Comparison of ENCODE assay signal across 10 cellular contexts in genomic region chr7:32761451-32762320, GRCh38.
DNase-seq lines count a peak whose midpoint lies in the region; TF ChIP-seq lines count a peak whose summit lies in the region.
"Had no signal": no experiment of that assay in that cellular context is flagged by ENCODE, and none has a peak within 500 bp of the region (broad histone marks: within the 10 kb centered on the region; RNA-seq: fewer than 3 reads in every experiment).

No MANE protein-coding gene starts in this region.

- no peak for TF ChIP-seq POLR2A in breast epithelium (IDR thresholded peaks at IDR 0.05)

- no peak overlapping the region for H3K4me3 Mint-ChIP-seq in MCF 10A (ENCODE audit: unreplicated experiment)

- H3K4me1 ChIP-seq in breast epithelium (no peaks in the 10 kb centered on the region), subcutaneous abdominal adipose tissue (ENCODE audit: control insufficient read depth in 5 of 5, insufficient read depth in 5 of 5, low read length in 5 of 5) (peaks cover 0 to 12% (median 9%) of the 10 kb centered on the region in 5 donors)

- H3K4me1 Mint-ChIP-seq in MCF 10A (ENCODE audit: insufficient read depth, unreplicated experiment) = no peaks in the 10 kb centered on the region

- CTCF ChIA-PET in MCF 10A (lab: Yijun Ruan, JAX) = interaction anchor here (1.0 kb wide), 1 partner anchor 69 kb away, joined by 3 read pairs; no protein-coding TSS in a partner anchor

- intact Hi-C loops in breast epithelium (cut with DNase I; ENCODE audit: low total_unique reads) = no loop called here
- intact Hi-C loops in MCF 10A (cut with micrococcal nuclease) = no loop called here

- no peaks in the 10 kb centered on the region for H3K9me3 Mint-ChIP-seq in MCF 10A (ENCODE audit: unreplicated experiment)

- BruUV-seq in MCF 10A (replicated peaks; lab: Mats Ljungman, UMichigan) = no TSS peak

- no peak overlapping the region for H3K27ac Mint-ChIP-seq in MCF 10A (ENCODE audit: low read depth, unreplicated experiment)

- H3K27me3 ChIP-seq in breast epithelium (no peaks in the 10 kb centered on the region), subcutaneous abdominal adipose tissue (ENCODE audit: control insufficient read depth in 5 of 5, insufficient read depth in 4 of 5, low read length in 5 of 5) (peaks cover 0 to 8% (median 0%) of the 10 kb centered on the region in 5 donors)

- TF ChIP-seq CTCF in breast epithelium (IDR thresholded peaks at IDR 0.05) (no peak), MCF 10A (IDR thresholded peaks at IDR 0.05; ENCODE audit: unreplicated experiment) (no peak)

- no peak overlapping the region for H3K27ac ChIP-seq in breast epithelium
- no peak overlapping the region for H3K27ac ChIP-seq in subcutaneous abdominal adipose tissue (ENCODE audit: low read depth, low read length)
- H3K27ac ChIP-seq: A549 had no signal

- H3K36me3 ChIP-seq in breast epithelium (no peaks in the 10 kb centered on the region), subcutaneous abdominal adipose tissue (ENCODE audit: control insufficient read depth in 5 of 5, insufficient read depth in 5 of 5, low read length in 5 of 5) (no peaks in the 10 kb centered on the region)

- H3K4me3 ChIP-seq in breast epithelium (peak overlapping the region in 2 of 3 donors; percentile 9 to 11), subcutaneous abdominal adipose tissue (ENCODE audit: low read depth in 1 of 5, low read length in 5 of 5) (peak overlapping the region in 3 of 5 donors; percentile 32 to 37 (median 36))
- H3K4me3 ChIP-seq: A549 had no signal

- H3K27me3 Mint-ChIP-seq in MCF 10A (ENCODE audit: insufficient read depth, unreplicated experiment) = no peaks in the 10 kb centered on the region

- H3K9me3 ChIP-seq in breast epithelium (no peaks in the 10 kb centered on the region), subcutaneous abdominal adipose tissue (ENCODE audit: control insufficient read depth in 5 of 5, low read length in 5 of 5) (no peaks in the 10 kb centered on the region)
- H3K9me3 ChIP-seq: A549 had no signal

- H3K36me3 Mint-ChIP-seq in MCF 10A (ENCODE audit: insufficient read depth, unreplicated experiment) = no peaks in the 10 kb centered on the region

- no peak for DNase-seq in breast epithelium (ENCODE audit: low spot score in 2 of 2)
- DNase-seq in MCF 10A (ENCODE audit: unreplicated experiment) = no peak
- DNase-seq in dermis blood vessel endothelial cell = peak; percentile 26
- peak; percentile 76 for DNase-seq in left kidney (ENCODE audit: low read depth, low spot score)
- no peak for DNase-seq in activated gamma-delta T cell (lab: John Stamatoyannopoulos, UW)
- no peak for DNase-seq in AG20443 (ENCODE audit: low spot score)
- DNase-seq in iPS-NIHi11 (ENCODE audit: low spot score) = no peak
- DNase-seq: NCI-H1694 treated with DMSO at 0.1 percent for 48 hours had no signal

- no peak overlapping the region for H3K9ac ChIP-seq in subcutaneous abdominal adipose tissue (ENCODE audit: low read length in 5 of 5)

- POLR2A ChIA-PET in MCF 10A (lab: Yijun Ruan, JAX) = no interaction called here

Comparison
In these comparisons a context has a peak if more than half of its experiments do, and no peak if none do; other contexts are left out.
1. DNase-seq: peak in dermis blood vessel endothelial cell (single experiment) and left kidney (single experiment); none in breast epithelium (0 of 2), MCF 10A (single experiment), activated gamma-delta T cell (single experiment), AG20443 (single experiment) and iPS-NIHi11 (single experiment).